ENCODE assay signal across 18 cellular contexts in genomic region chr10:491667-492424, GRCh38.
A peak's percentile ranks its signal among the peaks of the same experiment; 100 is the strongest.
DNase-seq lines count a peak whose midpoint lies in the region; ATAC-seq, FAIRE-seq and TF ChIP-seq lines count a peak whose summit lies in the region.
"Had no signal": no experiment of that assay in that cellular context is flagged by ENCODE, and none has a peak within 500 bp of the region (broad histone marks: within the 10 kb centered on the region; RNA-seq: fewer than 3 reads in every experiment).

No MANE protein-coding gene starts in this region.

- H4K20me1 ChIP-seq in BLaER1 treated with 17β-estradiol and CSF1 and Interleukin-3, amounts not matched to agents 10 nM and 100 nM = peaks cover 0 to 76% (median 0%) of the 10 kb centered on the region in 11 experiments; a peak in 6 of 22 replicates

- no peak for ATAC-seq in psoas muscle
- ATAC-seq in sciatic nerve = no peak
- ATAC-seq in GM18867 (IDR thresholded peaks at IDR 0.05; ENCODE audit: unreplicated experiment) = no peak
- ATAC-seq: activated CD8-positive, alpha-beta T cell treated with anti-CD3 and anti-CD28 coated beads for 36 hours; activated T-cell treated with anti-CD3 and anti-CD28 coated beads, Interleukin-2, amount 50 U/mL, for 4 hours; CD8-positive, alpha-beta T cell; stimulated activated naive CD8-positive, alpha-beta T cell treated with anti-CD3 and anti-CD28 coated beads, Interleukin-15, Interleukin-2, amounts not matched to agents 100 U/mL and 50 U/mL, for 24 hours had no signal

- no peaks in the 10 kb centered on the region for H3K27me3 Mint-ChIP-seq in chondrocyte (ENCODE audit: low read depth)

- peaks cover 6 to 34% (median 18%) of the 10 kb centered on the region in 10 experiments for H3K4me1 ChIP-seq in BLaER1 treated with 17β-estradiol and CSF1 and Interleukin-3, amounts not matched to agents 10 nM and 100 nM
- H3K4me1 ChIP-seq in colonic mucosa (no peaks in the 10 kb centered on the region), kidney (ENCODE audit: control insufficient read depth in 1 of 2, insufficient read depth in 1 of 2, low read depth in 1 of 2, low read length in 2 of 2) (no peaks in the 10 kb centered on the region), psoas muscle (peaks cover 54% of the 10 kb centered on the region)
- H3K4me1 ChIP-seq: breast epithelium had no signal

- peaks cover 0 to 9% (median 4%) of the 10 kb centered on the region in 11 experiments; a peak in 12 of 22 replicates for H3K27me3 ChIP-seq in BLaER1 treated with 17β-estradiol and CSF1 and Interleukin-3, amounts not matched to agents 10 nM and 100 nM
- H3K27me3 ChIP-seq in colonic mucosa = no peaks in the 10 kb centered on the region
- H3K27me3 ChIP-seq in psoas muscle (ENCODE audit: insufficient read depth in 3 of 3, low read length in 2 of 3) = no peaks in the 10 kb centered on the region
- H3K27me3 ChIP-seq: breast epithelium had no signal

- no peaks in the 10 kb centered on the region for H3K9me3 Mint-ChIP-seq in chondrocyte (ENCODE audit: low read depth)
- H3K9me3 Mint-ChIP-seq: activated CD8-positive, alpha-beta T cell treated with anti-CD3 and anti-CD28 coated beads for 36 hours; activated naive CD8-positive, alpha-beta T cell treated with anti-CD3 and anti-CD28 coated beads, Interleukin-2, amount 10 ng/mL, durations not matched to agents 7 days and 5 days; activated T-cell treated with anti-CD3 and anti-CD28 coated beads, Interleukin-2, amount 50 U/mL, for 4 hours; CD8-positive, alpha-beta T cell had no signal

- no peak overlapping the region for H3K4me3 Mint-ChIP-seq in chondrocyte (ENCODE audit: unreplicated experiment)
- H3K4me3 Mint-ChIP-seq: activated CD8-positive, alpha-beta T cell treated with anti-CD3 and anti-CD28 coated beads for 36 hours; activated naive CD8-positive, alpha-beta T cell treated with anti-CD3 and anti-CD28 coated beads, Interleukin-2, amount 10 ng/mL, durations not matched to agents 7 days and 5 days; activated T-cell treated with anti-CD3 and anti-CD28 coated beads, Interleukin-2, amount 50 U/mL, for 4 hours; CD8-positive, alpha-beta T cell had no signal

- H3K36me3 ChIP-seq in BLaER1 treated with 17β-estradiol and CSF1 and Interleukin-3, amounts not matched to agents 10 nM and 100 nM = no peaks in the 10 kb centered on the region; a peak in 1 of 22 replicates
- no peaks in the 10 kb centered on the region for H3K36me3 ChIP-seq in colonic mucosa
- H3K36me3 ChIP-seq in kidney (ENCODE audit: control insufficient read depth in 1 of 2, insufficient read depth in 2 of 2, low read length in 2 of 2) = no peaks in the 10 kb centered on the region
- no peaks in the 10 kb centered on the region for H3K36me3 ChIP-seq in psoas muscle (ENCODE audit: insufficient read depth in 1 of 2, low read depth in 1 of 2)
- H3K36me3 ChIP-seq: breast epithelium had no signal

- intact Hi-C loops in colonic mucosa (cut with DNase I) = no loop called here
- intact Hi-C loops in kidney (cut with DNase I) = no loop called here
- intact Hi-C loops in psoas muscle (cut with DNase I) = no loop called here
- intact Hi-C loops in sciatic nerve (cut with DNase I) = no loop called here

- H3K9me3 ChIP-seq in BLaER1 treated with 17β-estradiol and CSF1 and Interleukin-3, amounts not matched to agents 10 nM and 100 nM (replicated peaks in 1 of 11) = no peaks in the 10 kb centered on the region
- H3K9me3 ChIP-seq in colonic mucosa (no peaks in the 10 kb centered on the region), kidney (ENCODE audit: control insufficient read depth in 1 of 2, low read length in 2 of 2) (no peaks in the 10 kb centered on the region), psoas muscle (no peaks in the 10 kb centered on the region)
- H3K9me3 ChIP-seq: breast epithelium had no signal

- WGBS in psoas muscle, 3 donors = 83 to 91% (median 88%) methylated on average over 16 of the region's 16 CpGs

- FAIRE-seq in kidney (lab: Jason Lieb, UNC) = no peak

- H3K4me3 ChIP-seq in BLaER1 treated with 17β-estradiol and CSF1 and Interleukin-3, amounts not matched to agents 10 nM and 100 nM = no peak overlapping the region
- H3K4me3 ChIP-seq in colonic mucosa (no peak overlapping the region), kidney (ENCODE audit: low read length in 2 of 2) (no peak overlapping the region), psoas muscle (peak overlapping the region; percentile 48)

- H3K9ac ChIP-seq in BLaER1 treated with 17β-estradiol and CSF1 and Interleukin-3, amounts not matched to agents 10 nM and 100 nM = no peak overlapping the region; a peak in 1 of 22 replicates
- H3K9ac ChIP-seq in colonic mucosa (ENCODE audit: low read depth in 2 of 2, low read length in 2 of 2) (peak overlapping the region in 1 of 2 donors; percentile 43), kidney (ENCODE audit: low read length in 2 of 2) (no peak overlapping the region)

- H3K4me2 ChIP-seq in BLaER1 treated with 17β-estradiol and CSF1 and Interleukin-3, amounts not matched to agents 10 nM and 100 nM = peak overlapping the region in 7 of 11 experiments; percentile 3 to 46 (median 22); a peak in 3 of 22 replicates

- H3K36me3 Mint-ChIP-seq in chondrocyte (ENCODE audit: low read depth) = peaks cover 3% of the 10 kb centered on the region
- H3K36me3 Mint-ChIP-seq: activated naive CD8-positive, alpha-beta T cell treated with anti-CD3 and anti-CD28 coated beads, Interleukin-2, amount 10 ng/mL, durations not matched to agents 7 days and 5 days; CD8-positive, alpha-beta T cell had no signal

- DNase-seq in colonic mucosa = no peak
- DNase-seq in kidney = peak; percentile 63
- DNase-seq in psoas muscle = no peak
- no peak for DNase-seq in sciatic nerve (ENCODE audit: low spot score)
- DNase-seq in SK-N-DZ (ENCODE audit: low spot score) = no peak
- no peak for DNase-seq in chondrocyte (ENCODE audit: low spot score)
- DNase-seq: activated CD8-positive, alpha-beta T cell treated with anti-CD3 and anti-CD28 coated beads for 36 hours; activated naive CD8-positive, alpha-beta T cell treated with anti-CD3 and anti-CD28 coated beads, Interleukin-2, amount 10 ng/mL, durations not matched to agents 7 days and 5 days; activated T-cell treated with anti-CD3 and anti-CD28 coated beads, Interleukin-2, amount 50 U/mL, for 4 hours; CD8-positive, alpha-beta T cell; DND-41; NCI-H1436 treated with DMSO at 0.1 percent for 48 hours; NK-92 treated with Interleukin-12 subunit alpha and Interleukin-12 subunit beta, amount 100 ng/mL, for 24 hours; RPMI8226; stimulated activated naive CD8-positive, alpha-beta T cell treated with anti-CD3 and anti-CD28 coated beads, Interleukin-15, Interleukin-2, amounts not matched to agents 100 U/mL and 50 U/mL, for 24 hours had no signal

- no peak for TF ChIP-seq CTCF in colonic mucosa (IDR thresholded peaks at IDR 0.05)
- no peak for TF ChIP-seq CTCF in kidney (IDR thresholded peaks at IDR 0.05; ENCODE audit: borderline replicate concordance, extremely low read depth, insufficient read depth)
- no peak for TF ChIP-seq CTCF in psoas muscle (IDR thresholded peaks at IDR 0.05)
- no peak for TF ChIP-seq CTCF in chondrocyte (IDR thresholded peaks at IDR 0.05)

- no peak overlapping the region for H3K27ac Mint-ChIP-seq in chondrocyte (ENCODE audit: unreplicated experiment)
- H3K27ac Mint-ChIP-seq: activated CD8-positive, alpha-beta T cell treated with anti-CD3 and anti-CD28 coated beads for 36 hours; activated naive CD8-positive, alpha-beta T cell treated with anti-CD3 and anti-CD28 coated beads, Interleukin-2, amount 10 ng/mL, durations not matched to agents 7 days and 5 days; CD8-positive, alpha-beta T cell had no signal

- peaks cover 37% of the 10 kb centered on the region for H3K4me1 Mint-ChIP-seq in chondrocyte (ENCODE audit: low read depth)
- H3K4me1 Mint-ChIP-seq: activated naive CD8-positive, alpha-beta T cell treated with anti-CD3 and anti-CD28 coated beads, Interleukin-2, amount 10 ng/mL, durations not matched to agents 7 days and 5 days had no signal

- no peak overlapping the region for H3K27ac ChIP-seq in BLaER1 treated with 17β-estradiol and CSF1 and Interleukin-3, amounts not matched to agents 10 nM and 100 nM
- H3K27ac ChIP-seq in colonic mucosa = peak overlapping the region; percentile 12
- H3K27ac ChIP-seq in kidney (ENCODE audit: low read depth in 2 of 2, low read length in 2 of 2) = no peak overlapping the region
- peak overlapping the region; percentile 79 for H3K27ac ChIP-seq in psoas muscle

Comparison
In these comparisons a context has a peak if more than half of its experiments do, and no peak if none do; other contexts are left out.
1. H3K27ac ChIP-seq: peak in colonic mucosa (single experiment) and psoas muscle (single experiment); none in BLaER1 treated with 17β-estradiol and CSF1 and Interleukin-3, amounts not matched to agents 10 nM and 100 nM (0 of 11) and kidney (0 of 2).